Comparison of ENCODE assay signal across 24 cellular contexts in the genomic region with DNA sequence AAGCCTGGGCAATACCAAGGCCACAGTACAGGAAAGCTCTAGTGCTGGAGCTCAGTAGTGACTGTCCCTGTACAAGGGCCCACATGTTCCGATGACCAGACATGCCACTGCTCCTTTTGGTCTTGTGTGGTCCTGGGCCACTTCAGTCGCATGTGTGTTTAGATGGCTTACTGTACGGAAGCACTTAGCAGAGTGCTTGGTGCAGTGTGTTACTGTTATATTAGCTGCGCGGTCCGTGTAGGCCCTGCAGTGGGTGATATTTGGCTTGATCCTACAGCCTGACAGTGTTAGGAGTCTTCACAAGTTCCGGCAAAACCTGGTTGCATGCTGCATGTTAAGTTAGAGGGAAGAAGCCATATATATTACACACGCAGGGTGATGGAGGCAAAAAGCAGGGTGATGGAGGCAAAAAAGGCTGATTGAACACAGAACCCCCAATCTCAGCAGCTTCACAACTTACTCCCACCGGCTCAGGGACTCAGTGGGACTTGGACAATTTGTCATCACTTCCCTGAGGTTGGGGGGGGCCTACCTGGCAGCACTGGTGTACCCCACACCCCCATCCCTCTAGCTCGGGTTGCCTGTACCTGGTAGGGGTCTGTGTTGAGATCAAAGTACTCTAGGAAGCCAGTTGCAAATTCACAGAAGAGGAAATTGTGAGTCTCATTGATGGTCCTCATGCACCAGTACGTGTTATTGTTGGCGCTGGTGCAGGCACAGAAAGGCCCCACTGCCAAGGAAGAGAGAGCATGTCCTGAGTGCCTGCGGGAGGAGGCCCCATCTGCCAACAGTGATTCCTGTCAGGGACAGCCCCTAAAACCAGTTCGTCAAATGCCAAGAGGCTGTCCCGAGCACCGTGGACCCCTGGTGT.
A peak's percentile ranks its signal among the peaks of the same experiment; 100 is the strongest.
DNase-seq lines count a peak whose midpoint lies in the region; ATAC-seq and TF ChIP-seq lines count a peak whose summit lies in the region.
"Had no signal": no experiment of that assay in that cellular context is flagged by ENCODE, and none has a peak within 500 bp of the region (broad histone marks: within the 10 kb centered on the region; RNA-seq: fewer than 3 reads in every experiment).

No MANE protein-coding gene starts in this region.

- H3K36me3 Mint-ChIP-seq in activated naive CD4-positive, alpha-beta T cell treated with anti-CD3 and anti-CD28 coated beads for 36 hours (ENCODE audit: low read depth) = no peaks in the 10 kb centered on the region
- peaks cover 39% of the 10 kb centered on the region for H3K36me3 Mint-ChIP-seq in endothelial cell (ENCODE audit: low read depth, unreplicated experiment)
- peaks cover 41 to 56% of the 10 kb centered on the region in 2 donors for H3K36me3 Mint-ChIP-seq in stimulated activated naive B cell treated with anti-CD40 and anti-IgM and Interleukin-4, amounts not matched to agents 10 μg/mL and 1 μg/mL and 100 μg/mL, for 72 hours
- 0 out of 2 replicates have a peak, but pooled peaks cover 3% of the 10 kb centered on the region for H3K36me3 Mint-ChIP-seq in WTC11

- TF ChIP-seq CTCF in endothelial cell (IDR thresholded peaks at IDR 0.05; ENCODE audit: unreplicated experiment) (no peak), WTC11 (IDR thresholded peaks at IDR 0.05) (no peak)

- CTCF ChIA-PET in activated naive CD4-positive, alpha-beta T cell treated with anti-CD3 and anti-CD28 coated beads for 36 hours (lab: Charles Lee) = interaction anchor here (0.6 to 2.1 kb wide), 8 partner anchors 13 to 428 kb away, joined by 3 to 7 read pairs (median 5); no protein-coding TSS in a partner anchor
- CTCF ChIA-PET in WTC11 (lab: Charles Lee) = interaction anchor here (0.5 to 3.9 kb wide), 9 partner anchors 9 to 488 kb away, joined by 3 to 53 read pairs (median 5); no protein-coding TSS in a partner anchor

- ATAC-seq in stimulated activated naive B cell treated with anti-CD40 and anti-IgM and Interleukin-4, amounts not matched to agents 10 μg/mL and 1 μg/mL and 100 μg/mL, for 72 hours (replicated peaks) = no peak
- ATAC-seq in WTC11 = no peak

- no peak for DNase-seq in activated naive CD4-positive, alpha-beta T cell treated with anti-CD3 and anti-CD28 coated beads for 36 hours
- DNase-seq in activated naive CD4-positive, alpha-beta T cell treated with Interleukin-2 at 50 U/mL for 16 hours = no peak
- peak; percentile 43 for DNase-seq in MG63
- no peak for DNase-seq in endothelial cell (ENCODE audit: low spot score)
- no peak for DNase-seq in stimulated activated naive B cell treated with anti-CD40 and anti-IgM and Interleukin-4, amounts not matched to agents 10 μg/mL and 1 μg/mL and 100 μg/mL, for 72 hours
- DNase-seq in WTC11 (ENCODE audit: low spot score) = no peak
- no peak for DNase-seq in LoVo (ENCODE audit: low spot score)
- DNase-seq: activated CD4-positive, alpha-beta memory T cell treated with anti-CD3 and anti-CD28 coated beads for 36 hours; activated CD4-positive, CD25-positive, alpha-beta regulatory T cell treated with anti-CD3 and anti-CD28 coated beads, Interleukin-2, amount 50 U/mL, for 72 hours; amniotic stem cell; BE2C; DMS 273 treated with DMSO at 0.1 percent for 48 hours; left colon; PC-3; retina; small intestine had no signal

- no peaks in the 10 kb centered on the region for H3K27me3 Mint-ChIP-seq in activated naive CD4-positive, alpha-beta T cell treated with anti-CD3 and anti-CD28 coated beads for 36 hours (ENCODE audit: low read depth)
- H3K27me3 Mint-ChIP-seq in endothelial cell (ENCODE audit: unreplicated experiment) (peaks cover 18% of the 10 kb centered on the region), WTC11 (ENCODE audit: low read depth) (no peaks in the 10 kb centered on the region)
- no peaks in the 10 kb centered on the region for H3K27me3 Mint-ChIP-seq in stimulated activated naive B cell treated with anti-CD40 and anti-IgM and Interleukin-4, amounts not matched to agents 10 μg/mL and 1 μg/mL and 100 μg/mL, for 72 hours
- H3K27me3 Mint-ChIP-seq: activated CD4-positive, alpha-beta memory T cell treated with anti-CD3 and anti-CD28 coated beads for 36 hours; CD8-positive, alpha-beta memory T cell; stimulated activated naive CD8-positive, alpha-beta T cell treated with anti-CD3 and anti-CD28 coated beads, Interleukin-15, Interleukin-2, amounts not matched to agents 100 ng/mL and 50 ng/mL, for 24 hours; T-helper 17 cell had no signal

- intact Hi-C loops in activated naive CD4-positive, alpha-beta T cell treated with anti-CD3 and anti-CD28 coated beads for 36 hours (cut with micrococcal nuclease) = loop anchor here (1.0 kb wide), 2 partner anchors 50 to 959 kb away; no protein-coding TSS in a partner anchor

- POLR2A ChIA-PET in WTC11 (lab: Charles Lee) = no interaction called here

- peaks cover 3% of the 10 kb centered on the region for H3K36me3 ChIP-seq in MG63

- H3K27ac Mint-ChIP-seq in activated naive CD4-positive, alpha-beta T cell treated with anti-CD3 and anti-CD28 coated beads for 36 hours = peak overlapping the region; percentile 26
- H3K27ac Mint-ChIP-seq in endothelial cell (ENCODE audit: unreplicated experiment) (peak overlapping the region; percentile 61), WTC11 (no peak overlapping the region)
- peak overlapping the region; percentile 73 for H3K27ac Mint-ChIP-seq in stimulated activated naive B cell treated with anti-CD40 and anti-IgM and Interleukin-4, amounts not matched to agents 10 μg/mL and 1 μg/mL and 100 μg/mL, for 72 hours
- H3K27ac Mint-ChIP-seq: activated CD4-positive, alpha-beta memory T cell treated with anti-CD3 and anti-CD28 coated beads for 36 hours; stimulated activated naive CD8-positive, alpha-beta T cell treated with anti-CD3 and anti-CD28 coated beads, Interleukin-15, Interleukin-2, amounts not matched to agents 100 ng/mL and 50 ng/mL, for 24 hours; T-helper 17 cell had no signal

- no peaks in the 10 kb centered on the region for H3K9me3 ChIP-seq in MG63
- H3K9me3 ChIP-seq: BE2C, SK-N-SH, thoracic aorta had no signal

- no peaks in the 10 kb centered on the region for H3K9me3 Mint-ChIP-seq in activated naive CD4-positive, alpha-beta T cell treated with anti-CD3 and anti-CD28 coated beads for 36 hours
- H3K9me3 Mint-ChIP-seq in endothelial cell (ENCODE audit: unreplicated experiment) (no peaks in the 10 kb centered on the region), WTC11 (no peaks in the 10 kb centered on the region)
- no peaks in the 10 kb centered on the region for H3K9me3 Mint-ChIP-seq in stimulated activated naive B cell treated with anti-CD40 and anti-IgM and Interleukin-4, amounts not matched to agents 10 μg/mL and 1 μg/mL and 100 μg/mL, for 72 hours
- H3K9me3 Mint-ChIP-seq: activated CD4-positive, alpha-beta memory T cell treated with anti-CD3 and anti-CD28 coated beads for 36 hours; CD8-positive, alpha-beta memory T cell; HFFc6; immature natural killer cell; stimulated activated naive CD8-positive, alpha-beta T cell treated with anti-CD3 and anti-CD28 coated beads, Interleukin-15, Interleukin-2, amounts not matched to agents 100 ng/mL and 50 ng/mL, for 24 hours had no signal

- no peaks in the 10 kb centered on the region for H3K4me1 Mint-ChIP-seq in activated naive CD4-positive, alpha-beta T cell treated with anti-CD3 and anti-CD28 coated beads for 36 hours (ENCODE audit: low read depth)
- H3K4me1 Mint-ChIP-seq in endothelial cell (ENCODE audit: unreplicated experiment) (peaks cover 17% of the 10 kb centered on the region), WTC11 (peaks cover 19% of the 10 kb centered on the region)
- peaks cover 34 to 47% of the 10 kb centered on the region in 2 donors for H3K4me1 Mint-ChIP-seq in stimulated activated naive B cell treated with anti-CD40 and anti-IgM and Interleukin-4, amounts not matched to agents 10 μg/mL and 1 μg/mL and 100 μg/mL, for 72 hours

- H3K4me3 Mint-ChIP-seq in activated naive CD4-positive, alpha-beta T cell treated with anti-CD3 and anti-CD28 coated beads for 36 hours = no peak overlapping the region
- H3K4me3 Mint-ChIP-seq in endothelial cell (ENCODE audit: unreplicated experiment) (no peak overlapping the region), WTC11 (no peak overlapping the region)
- H3K4me3 Mint-ChIP-seq in stimulated activated naive B cell treated with anti-CD40 and anti-IgM and Interleukin-4, amounts not matched to agents 10 μg/mL and 1 μg/mL and 100 μg/mL, for 72 hours = no peak overlapping the region
- H3K4me3 Mint-ChIP-seq: activated CD4-positive, alpha-beta memory T cell treated with anti-CD3 and anti-CD28 coated beads for 36 hours; HFFc6; immature natural killer cell; stimulated activated naive CD8-positive, alpha-beta T cell treated with anti-CD3 and anti-CD28 coated beads, Interleukin-15, Interleukin-2, amounts not matched to agents 100 ng/mL and 50 ng/mL, for 24 hours had no signal

- no peak overlapping the region for H3K4me3 ChIP-seq in MG63
- H3K4me3 ChIP-seq: thoracic aorta had no signal

- no peaks in the 10 kb centered on the region for H3K27me3 ChIP-seq in MG63
- H3K27me3 ChIP-seq: BE2C, brain microvascular endothelial cell had no signal

TF ChIP-seq in WTC11, 78 proteins besides CTCF, POLR2A, EP300 and RAD21 (continues in another document):
- TF ChIP-seq OVOL2 (CRISPR knock-in tag; IDR thresholded peaks at IDR 0.05; ENCODE audit: borderline replicate concordance) = no peak
- no peak for TF ChIP-seq ZNF121 (CRISPR knock-in tag; IDR thresholded peaks at IDR 0.05)
- no peak for TF ChIP-seq HMGA2 (CRISPR knock-in tag; IDR thresholded peaks at IDR 0.05)
- no peak for TF ChIP-seq SP1 (CRISPR knock-in tag; conservative IDR thresholded peaks at IDR 0.05)
- TF ChIP-seq TP53 (CRISPR knock-in tag; IDR thresholded peaks at IDR 0.05) = no peak
- TF ChIP-seq ELF4 (CRISPR knock-in tag; IDR thresholded peaks at IDR 0.05; ENCODE audit: low read depth) = no peak
- no peak for TF ChIP-seq NR3C1 (CRISPR knock-in tag; conservative IDR thresholded peaks at IDR 0.05; ENCODE audit: low read depth)
- TF ChIP-seq, protein P1, sequence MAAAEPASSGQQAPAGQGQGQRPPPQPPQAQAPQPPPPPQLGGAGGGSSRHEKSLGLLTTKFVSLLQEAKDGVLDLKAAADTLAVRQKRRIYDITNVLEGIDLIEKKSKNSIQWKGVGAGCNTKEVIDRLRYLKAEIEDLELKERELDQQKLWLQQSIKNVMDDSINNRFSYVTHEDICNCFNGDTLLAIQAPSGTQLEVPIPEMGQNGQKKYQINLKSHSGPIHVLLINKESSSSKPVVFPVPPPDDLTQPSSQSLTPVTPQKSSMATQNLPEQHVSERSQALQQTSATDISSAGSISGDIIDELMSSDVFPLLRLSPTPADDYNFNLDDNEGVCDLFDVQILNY (CRISPR knock-in tag; IDR thresholded peaks at IDR 0.05) = no peak
